Comparison of ENCODE assay signal across 26 cellular contexts in the genomic region with DNA sequence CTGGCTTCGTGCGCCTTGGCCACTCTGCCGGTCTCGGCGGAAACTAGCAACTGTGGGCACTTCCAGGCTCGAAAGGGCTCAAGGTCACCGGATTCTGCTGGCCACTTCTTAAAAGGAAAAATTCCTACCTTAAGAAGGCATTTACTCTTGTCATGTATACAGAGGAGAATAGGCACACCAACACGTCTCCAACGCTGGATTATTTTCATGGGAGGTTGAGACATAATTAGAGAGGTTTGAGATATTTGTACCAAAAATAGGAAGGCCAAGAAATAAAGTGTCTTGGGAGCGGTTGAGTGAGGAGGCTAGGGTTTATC. TPM values are rescaled to one million over a fixed set of nuclear protein-coding genes. Genes with fewer than 3 reads are reported as not detected.
"Had no signal": no experiment of that assay in that cellular context is flagged by ENCODE, and none has a peak within 500 bp of the region (broad histone marks: within the 10 kb centered on the region; RNA-seq: fewer than 3 reads in every experiment).

No MANE protein-coding gene starts in this region.

- ATAC-seq: activated CD4-positive, CD25-positive, alpha-beta regulatory T cell treated with anti-CD3 and anti-CD28 coated beads, Interleukin-2, amount 50 U/mL, for 24 hours; activated CD8-positive, alpha-beta T cell treated with anti-CD3 and anti-CD28 coated beads for 36 hours had no signal

- H3K36me3 Mint-ChIP-seq: activated naive CD8-positive, alpha-beta T cell treated with anti-CD3 and anti-CD28 coated beads for 36 hours had no signal

- H3K36me3 ChIP-seq: brain microvascular endothelial cell, cardiac muscle cell, Peyer's patch, SJCRH30, WERI-Rb-1 had no signal

- H3K27ac Mint-ChIP-seq: activated CD8-positive, alpha-beta T cell treated with anti-CD3 and anti-CD28 coated beads for 36 hours; activated naive CD4-positive, alpha-beta T cell treated with anti-CD3 and anti-CD28 coated beads, Interleukin-2, amount 10 ng/mL, durations not matched to agents 7 days and 5 days; activated naive CD8-positive, alpha-beta T cell treated with anti-CD3 and anti-CD28 coated beads for 36 hours; activated T-cell treated with anti-CD3 and anti-CD28 coated beads, Interleukin-2, amount 50 U/mL, for 72 hours; activated T-helper 2 cell treated with anti-CD3 and anti-CD28 coated beads, Interferon-gamma antibody, Interleukin-2, Interleukin-4, amounts not matched to agents 10 μg/mL and 5 μg/mL and 100 μg/mL, durations not matched to agents 14 hours and 24 hours and 36 hours had no signal

- H3K4me3 Mint-ChIP-seq: activated CD8-positive, alpha-beta T cell treated with anti-CD3 and anti-CD28 coated beads for 36 hours; activated naive CD4-positive, alpha-beta T cell treated with anti-CD3 and anti-CD28 coated beads, Interleukin-2, amount 10 ng/mL, durations not matched to agents 7 days and 5 days; activated naive CD8-positive, alpha-beta T cell treated with anti-CD3 and anti-CD28 coated beads for 36 hours had no signal

- H3K9me3 Mint-ChIP-seq: activated CD8-positive, alpha-beta T cell treated with anti-CD3 and anti-CD28 coated beads for 36 hours; activated naive CD4-positive, alpha-beta T cell treated with anti-CD3 and anti-CD28 coated beads, Interleukin-2, amount 10 ng/mL, durations not matched to agents 7 days and 5 days; activated naive CD8-positive, alpha-beta T cell treated with anti-CD3 and anti-CD28 coated beads for 36 hours; activated T-cell treated with anti-CD3 and anti-CD28 coated beads, Interleukin-2, amount 50 U/mL, for 72 hours; activated T-helper 2 cell treated with anti-CD3 and anti-CD28 coated beads, Interferon-gamma antibody, Interleukin-2, Interleukin-4, amounts not matched to agents 10 μg/mL and 5 μg/mL and 100 μg/mL, durations not matched to agents 14 hours and 24 hours and 36 hours had no signal

- H3K9me3 ChIP-seq: Peyer's patch, SJCRH30, SK-N-SH had no signal

- H3K27me3 ChIP-seq: SJCRH30 had no signal

- H3K9ac ChIP-seq: SK-N-SH had no signal

- DNase-seq: activated CD4-positive, alpha-beta T cell treated with anti-CD3 and anti-CD28 coated beads for 4 hours; activated CD8-positive, alpha-beta memory T cell treated with anti-CD3 and anti-CD28 coated beads, Interleukin-2, amount 50 U/mL, for 4 hours; activated gamma-delta T cell treated with Interleukin-2 at 50 U/mL for 16 hours; activated naive CD4-positive, alpha-beta T cell treated with anti-CD3 and anti-CD28 coated beads, Interleukin-2, amount 10 ng/mL, durations not matched to agents 7 days and 5 days; activated naive CD8-positive, alpha-beta T cell treated with anti-CD3 and anti-CD28 coated beads for 36 hours; activated T-cell treated with anti-CD3 and anti-CD28 coated beads, Interleukin-2, amount 50 U/mL, for 72 hours; brain microvascular endothelial cell; MV-4-11; NCI-H1417 treated with DMSO at 0.1 percent for 48 hours; NCI-H1694; NCI-H2029 treated with DMSO at 0.1 percent for 48 hours; NCI-H510A treated with DMSO at 0.1 percent for 48 hours; NK-92 treated with Interleukin-12 subunit alpha and Interleukin-12 subunit beta, amount 100 ng/mL, for 24 hours; Peyer's patch; Right ventricle myocardium superior; T-helper 1 cell; WERI-Rb-1 had no signal

- H3K4me1 ChIP-seq: SJCRH30 had no signal

- H3K4me3 ChIP-seq: Peyer's patch had no signal

- H3K27ac ChIP-seq: brain microvascular endothelial cell, cardiac muscle cell, Peyer's patch, RWPE1, SJCRH30, WERI-Rb-1 had no signal

RNA-seq across cellular contexts. Expression of a gene that starts 4.5 kb away (rescaled TPM):
- total RNA-seq: activated CD8-positive, alpha-beta T cell treated with anti-CD3 and anti-CD28 coated beads for 36 hours; activated naive CD8-positive, alpha-beta T cell treated with anti-CD3 and anti-CD28 coated beads for 36 hours; activated T-cell treated with anti-CD3 and anti-CD28 coated beads, Interleukin-2, amount 50 U/mL, for 72 hours; activated T-helper 2 cell treated with anti-CD3 and anti-CD28 coated beads, Interferon-gamma antibody, Interleukin-2, Interleukin-4, amounts not matched to agents 10 μg/mL and 5 μg/mL and 100 μg/mL, durations not matched to agents 14 hours and 24 hours and 36 hours; MCF 10A; Peyer's patch; Right ventricle myocardium superior; SJCRH30; T-helper 2 cell treated with Interferon-gamma antibody and Interleukin-4, amounts not matched to agents 100 ng/mL and 5 ng/mL, for 36 hours had no signal
- polyA plus RNA-seq: SK-N-SH had no signal

RNA-seq across cellular contexts. Expression of a gene that starts 8.6 kb away (rescaled TPM):
- total RNA-seq: activated CD8-positive, alpha-beta T cell treated with anti-CD3 and anti-CD28 coated beads for 36 hours; activated naive CD8-positive, alpha-beta T cell treated with anti-CD3 and anti-CD28 coated beads for 36 hours; activated T-helper 2 cell treated with anti-CD3 and anti-CD28 coated beads, Interferon-gamma antibody, Interleukin-2, Interleukin-4, amounts not matched to agents 10 μg/mL and 5 μg/mL and 100 μg/mL, durations not matched to agents 14 hours and 24 hours and 36 hours; Peyer's patch; SJCRH30; T-helper 2 cell treated with Interferon-gamma antibody and Interleukin-4, amounts not matched to agents 100 ng/mL and 5 ng/mL, for 36 hours had no signal
- polyA plus RNA-seq: SK-N-SH had no signal
